37 cellular contexts compared by ENCODE assay signal in the genomic region with DNA sequence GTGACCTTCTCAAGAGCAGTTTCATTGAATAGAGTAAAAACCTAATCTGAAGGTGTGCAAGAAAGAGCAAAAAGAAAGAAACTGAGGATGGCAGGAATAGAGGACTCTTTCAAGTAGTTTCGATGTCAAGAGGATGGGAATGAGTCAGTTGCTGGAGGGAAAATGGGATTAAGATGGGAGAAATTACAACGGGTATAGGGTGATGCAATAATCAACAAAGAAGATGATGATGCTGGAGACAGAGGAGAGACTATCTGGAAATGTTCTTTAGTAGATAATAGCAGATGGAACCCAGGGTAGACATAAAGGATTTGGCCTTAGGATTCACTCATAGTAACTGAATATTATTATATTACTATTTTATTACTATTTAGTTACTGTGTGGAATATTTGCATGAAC.
"Had no signal": no experiment of that assay in that cellular context is flagged by ENCODE, and none has a peak within 500 bp of the region (broad histone marks: within the 10 kb centered on the region; RNA-seq: fewer than 3 reads in every experiment).

No MANE protein-coding gene starts in this region.

- H3K9me3 ChIP-seq: adrenal gland, body of pancreas, colonic mucosa, gastroesophageal sphincter, heart right ventricle had no signal

- H3K4me3 Mint-ChIP-seq: activated B cell treated with CpG ODN at 0.5 μM for 24 hours; activated CD8-positive, alpha-beta memory T cell treated with anti-CD3 and anti-CD28 coated beads, Interleukin-2, amount 10 ng/mL, durations not matched to agents 7 days and 5 days; activated CD8-positive, alpha-beta T cell treated with anti-CD3 and anti-CD28 coated beads, Interleukin-2, amount 10 ng/mL, durations not matched to agents 7 days and 5 days; activated naive CD4-positive, alpha-beta T cell treated with anti-CD3 and anti-CD28 coated beads for 36 hours; activated naive CD4-positive, alpha-beta T cell treated with anti-CD3 and anti-CD28 coated beads, Interleukin-2, amount 50 U/mL, for 24 hours; activated naive CD8-positive, alpha-beta T cell treated with anti-CD3 and anti-CD28 coated beads for 36 hours; activated naive CD8-positive, alpha-beta T cell treated with anti-CD3 and anti-CD28 coated beads, Interleukin-2, amount 50 U/mL, for 24 hours; activated T-helper 1 cell treated with anti-CD3 and anti-CD28 coated beads, Interleukin-12 subunit alpha, Interleukin-12 subunit beta, Interleukin-2, Interleukin-4 antibody, amounts not matched to agents 30 ng/mL and 10 ng/mL and 1 ng/mL, durations not matched to agents 14 hours and 24 hours and 36 hours; T-helper 17 cell; T-helper 2 cell treated with Interferon-gamma antibody and Interleukin-4, amounts not matched to agents 5 μg/mL and 100 μg/mL, for 36 hours had no signal

- H3K4me1 Mint-ChIP-seq: activated B cell treated with CpG ODN at 0.5 μM for 24 hours; activated CD8-positive, alpha-beta memory T cell treated with anti-CD3 and anti-CD28 coated beads, Interleukin-2, amount 10 ng/mL, durations not matched to agents 7 days and 5 days; activated naive CD4-positive, alpha-beta T cell treated with anti-CD3 and anti-CD28 coated beads, Interleukin-2, amount 50 U/mL, for 24 hours; activated naive CD8-positive, alpha-beta T cell treated with anti-CD3 and anti-CD28 coated beads for 36 hours; activated naive CD8-positive, alpha-beta T cell treated with anti-CD3 and anti-CD28 coated beads, Interleukin-2, amount 50 U/mL, for 24 hours; T-helper 17 cell had no signal

- H3K27me3 ChIP-seq: adrenal gland, body of pancreas, cardiac muscle cell, colonic mucosa, foreskin keratinocyte, gastroesophageal sphincter, heart right ventricle had no signal

- H3K4me1 ChIP-seq: adrenal gland, body of pancreas, colonic mucosa, foreskin keratinocyte, gastroesophageal sphincter, heart right ventricle had no signal

- H3K4me3 ChIP-seq: adrenal gland, body of pancreas, cardiac muscle cell, colonic mucosa, gastroesophageal sphincter, heart right ventricle had no signal

- H3K9me3 Mint-ChIP-seq: activated B cell treated with CpG ODN at 0.5 μM for 24 hours; activated naive CD4-positive, alpha-beta T cell treated with anti-CD3 and anti-CD28 coated beads for 36 hours; activated naive CD4-positive, alpha-beta T cell treated with anti-CD3 and anti-CD28 coated beads, Interleukin-2, amount 50 U/mL, for 24 hours; activated naive CD8-positive, alpha-beta T cell treated with anti-CD3 and anti-CD28 coated beads for 36 hours; activated naive CD8-positive, alpha-beta T cell treated with anti-CD3 and anti-CD28 coated beads, Interleukin-2, amount 50 U/mL, for 24 hours; activated T-helper 1 cell treated with anti-CD3 and anti-CD28 coated beads, Interleukin-12 subunit alpha, Interleukin-12 subunit beta, Interleukin-2, Interleukin-4 antibody, amounts not matched to agents 30 ng/mL and 10 ng/mL and 1 ng/mL, durations not matched to agents 14 hours and 24 hours and 36 hours; activated T-helper 2 cell treated with anti-CD3 and anti-CD28 coated beads, Interferon-gamma antibody, Interleukin-2, Interleukin-4, amounts not matched to agents 10 μg/mL and 5 μg/mL and 100 μg/mL, durations not matched to agents 14 hours and 24 hours and 36 hours; T-helper 2 cell treated with Interferon-gamma antibody and Interleukin-4, amounts not matched to agents 5 μg/mL and 100 μg/mL, for 36 hours had no signal

- FAIRE-seq: endometrium, endothelial cell of umbilical vein had no signal

- ATAC-seq: activated CD4-positive, CD25-positive, alpha-beta regulatory T cell treated with anti-CD3 and anti-CD28 coated beads, Interleukin-2, amount 50 U/mL, for 24 hours; activated CD8-positive, alpha-beta memory T cell treated with anti-CD3 and anti-CD28 coated beads, Interleukin-2, amount 10 ng/mL, durations not matched to agents 7 days and 5 days; activated CD8-positive, alpha-beta T cell treated with anti-CD3 and anti-CD28 coated beads, Interleukin-2, amount 10 ng/mL, durations not matched to agents 7 days and 5 days; activated naive CD8-positive, alpha-beta T cell treated with anti-CD3 and anti-CD28 coated beads, Interleukin-2, amount 50 U/mL, for 24 hours; body of pancreas; esophagus mucosa; foreskin keratinocyte; gastroesophageal sphincter; heart right ventricle; T-helper 17 cell had no signal

- H3K27me3 Mint-ChIP-seq: activated B cell treated with CpG ODN at 0.5 μM for 24 hours; activated CD8-positive, alpha-beta memory T cell treated with anti-CD3 and anti-CD28 coated beads, Interleukin-2, amount 10 ng/mL, durations not matched to agents 7 days and 5 days; activated naive CD8-positive, alpha-beta T cell treated with anti-CD3 and anti-CD28 coated beads for 36 hours; activated naive CD8-positive, alpha-beta T cell treated with anti-CD3 and anti-CD28 coated beads, Interleukin-2, amount 50 U/mL, for 24 hours had no signal

- DNase-seq: activated B cell treated with CpG ODN at 0.5 μM for 24 hours; activated CD4-positive, alpha-beta T cell treated with anti-CD3 and anti-CD28 coated beads for 48 hours; activated CD4-positive, alpha-beta T cell treated with anti-CD3 and anti-CD28 coated beads, Interleukin-2, amount 50 U/mL, for 1 hour; activated CD4-positive, alpha-beta T cell treated with anti-CD3 and anti-CD28 coated beads, Interleukin-2, amount 50 U/mL, for 48 hours; activated CD8-positive, alpha-beta memory T cell treated with anti-CD3 and anti-CD28 coated beads, Interleukin-2, amount 10 ng/mL, durations not matched to agents 7 days and 5 days; activated CD8-positive, alpha-beta memory T cell treated with anti-CD3 and anti-CD28 coated beads, Interleukin-2, amount 50 U/mL, for 4 hours; activated CD8-positive, alpha-beta T cell treated with anti-CD3 and anti-CD28 coated beads, Interleukin-2, amount 10 ng/mL, durations not matched to agents 7 days and 5 days; activated effector memory CD4-positive, alpha-beta T cell treated with anti-CD3 and anti-CD28 coated beads, Interleukin-2, amount 50 U/mL, for 16 hours; activated naive CD4-positive, alpha-beta T cell treated with anti-CD3 and anti-CD28 coated beads for 36 hours; activated naive CD8-positive, alpha-beta T cell treated with anti-CD3 and anti-CD28 coated beads for 36 hours; activated naive CD8-positive, alpha-beta T cell treated with anti-CD3 and anti-CD28 coated beads, Interleukin-2, amount 50 U/mL, for 24 hours; activated T-cell treated with anti-CD3 and anti-CD28 coated beads, Interleukin-2, amount 50 U/mL, for 1 hour; activated T-cell treated with anti-CD3 and anti-CD28 coated beads, Interleukin-2, amount 50 U/mL, for 48 hours; adrenal gland; amygdala; aorta; body of pancreas; central memory CD4-positive, alpha-beta T cell; cerebellar nuclear complex; colonic mucosa; effector CD8-positive, alpha-beta T cell; heart right ventricle; T-helper 1 cell; T-helper 17 cell; T1000; WERI-Rb-1 had no signal

- H3K36me3 ChIP-seq: adrenal gland, cardiac muscle cell, colonic mucosa, gastroesophageal sphincter, heart right ventricle, WERI-Rb-1 had no signal

- H3K27ac Mint-ChIP-seq: activated B cell treated with CpG ODN at 0.5 μM for 24 hours; activated CD8-positive, alpha-beta memory T cell treated with anti-CD3 and anti-CD28 coated beads, Interleukin-2, amount 10 ng/mL, durations not matched to agents 7 days and 5 days; activated CD8-positive, alpha-beta T cell treated with anti-CD3 and anti-CD28 coated beads, Interleukin-2, amount 10 ng/mL, durations not matched to agents 7 days and 5 days; activated naive CD4-positive, alpha-beta T cell treated with anti-CD3 and anti-CD28 coated beads for 36 hours; activated naive CD4-positive, alpha-beta T cell treated with anti-CD3 and anti-CD28 coated beads, Interleukin-2, amount 50 U/mL, for 24 hours; activated naive CD8-positive, alpha-beta T cell treated with anti-CD3 and anti-CD28 coated beads for 36 hours; activated naive CD8-positive, alpha-beta T cell treated with anti-CD3 and anti-CD28 coated beads, Interleukin-2, amount 50 U/mL, for 24 hours; activated T-helper 1 cell treated with anti-CD3 and anti-CD28 coated beads, Interleukin-12 subunit alpha, Interleukin-12 subunit beta, Interleukin-2, Interleukin-4 antibody, amounts not matched to agents 30 ng/mL and 10 ng/mL and 1 ng/mL, durations not matched to agents 14 hours and 24 hours and 36 hours; activated T-helper 2 cell treated with anti-CD3 and anti-CD28 coated beads, Interferon-gamma antibody, Interleukin-2, Interleukin-4, amounts not matched to agents 10 μg/mL and 5 μg/mL and 100 μg/mL, durations not matched to agents 14 hours and 24 hours and 36 hours; T-helper 17 cell; T-helper 2 cell treated with Interferon-gamma antibody and Interleukin-4, amounts not matched to agents 5 μg/mL and 100 μg/mL, for 36 hours had no signal

- H3K27ac ChIP-seq: adrenal gland, body of pancreas, cardiac muscle cell, colonic mucosa, foreskin keratinocyte, gastroesophageal sphincter, heart right ventricle, WERI-Rb-1 had no signal

- H3K36me3 Mint-ChIP-seq: activated CD8-positive, alpha-beta memory T cell treated with anti-CD3 and anti-CD28 coated beads, Interleukin-2, amount 10 ng/mL, durations not matched to agents 7 days and 5 days; activated naive CD4-positive, alpha-beta T cell treated with anti-CD3 and anti-CD28 coated beads, Interleukin-2, amount 50 U/mL, for 24 hours; activated naive CD8-positive, alpha-beta T cell treated with anti-CD3 and anti-CD28 coated beads for 36 hours had no signal
